ENCODE assay signal across 28 cellular contexts in the genomic region with DNA sequence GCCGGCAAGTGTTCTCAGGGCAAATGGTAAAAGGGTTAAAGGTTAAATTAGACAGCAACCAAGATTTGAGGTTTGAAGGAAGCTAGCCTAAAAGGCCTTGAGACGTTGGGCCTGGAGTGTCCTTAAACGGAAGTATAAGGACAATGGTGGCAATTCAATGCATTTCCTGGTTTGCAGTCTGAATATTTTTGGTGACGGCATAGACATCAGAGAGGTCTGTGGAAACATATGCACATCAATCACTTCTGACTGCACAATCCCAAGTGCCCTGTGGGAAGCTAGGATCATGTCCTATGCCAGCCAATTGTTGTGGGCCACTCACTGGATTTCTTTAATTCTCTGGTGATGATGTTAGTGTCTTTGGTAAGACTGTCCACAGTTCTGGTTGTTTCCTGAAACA. TPM values are rescaled to one million over a fixed set of nuclear protein-coding genes. Genes with fewer than 3 reads are reported as not detected.
"Had no signal": no experiment of that assay in that cellular context is flagged by ENCODE, and none has a peak within 500 bp of the region (broad histone marks: within the 10 kb centered on the region; RNA-seq: fewer than 3 reads in every experiment).

No MANE protein-coding gene starts in this region.

- H3K9me3 ChIP-seq: neutrophil, pancreas, psoas muscle, right lobe of liver, sigmoid colon, suprapubic skin, testis, tibial artery, transverse colon, upper lobe of right lung, uterus had no signal

- H3K36me3 ChIP-seq: neutrophil, pancreas, right lobe of liver, sigmoid colon, suprapubic skin, tibial artery, transverse colon, upper lobe of right lung, uterus had no signal

- H3K4me3 Mint-ChIP-seq: naive B cell; naive thymus-derived CD8-positive, alpha-beta T cell; natural killer cell treated with Interleukin-12 subunit alpha and Interleukin-12 subunit beta and Interleukin-15 and Interleukin-18, amount 100 ng/mL, for 72 hours; nephron progenitor cell; stimulated activated effector memory CD8-positive, alpha-beta T cell treated with anti-CD3 and anti-CD28 coated beads, Interleukin-12 subunit alpha, Interleukin-12 subunit beta, amount 100 ng/mL, for 72 hours; stimulated activated naive B cell treated with anti-CD40 and anti-IgM and Interleukin-4, amounts not matched to agents 10 μg/mL and 1 μg/mL and 100 μg/mL, for 72 hours; stimulated activated naive CD8-positive, alpha-beta T cell treated with anti-CD3 and anti-CD28 coated beads, Interleukin-15, Interleukin-2, amounts not matched to agents 100 ng/mL and 50 ng/mL, for 24 hours; type B pancreatic cell had no signal

- H3K4me1 ChIP-seq: pancreas, psoas muscle, right lobe of liver, sigmoid colon, testis, tibial artery, transverse colon, upper lobe of right lung, uterus had no signal

- H3K36me3 Mint-ChIP-seq: naive B cell; naive thymus-derived CD8-positive, alpha-beta T cell; natural killer cell treated with Interleukin-12 subunit alpha and Interleukin-12 subunit beta and Interleukin-15 and Interleukin-18, amount 100 ng/mL, for 72 hours; stimulated activated effector memory CD8-positive, alpha-beta T cell treated with anti-CD3 and anti-CD28 coated beads, Interleukin-12 subunit alpha, Interleukin-12 subunit beta, amount 100 ng/mL, for 72 hours; stimulated activated naive B cell treated with anti-CD40 and anti-IgM and Interleukin-4, amounts not matched to agents 10 μg/mL and 1 μg/mL and 100 μg/mL, for 72 hours; type B pancreatic cell had no signal

- H3K27ac ChIP-seq: neutrophil, pancreas, psoas muscle, right lobe of liver, sigmoid colon, suprapubic skin, testis, tibial artery, transverse colon, upper lobe of right lung, uterus had no signal

- H3K27ac Mint-ChIP-seq: naive B cell; naive thymus-derived CD8-positive, alpha-beta T cell; natural killer cell treated with Interleukin-12 subunit alpha and Interleukin-12 subunit beta and Interleukin-15 and Interleukin-18, amount 100 ng/mL, for 72 hours; nephron progenitor cell; stimulated activated effector memory CD8-positive, alpha-beta T cell treated with anti-CD3 and anti-CD28 coated beads, Interleukin-12 subunit alpha, Interleukin-12 subunit beta, amount 100 ng/mL, for 72 hours; stimulated activated naive B cell treated with anti-CD40 and anti-IgM and Interleukin-4, amounts not matched to agents 10 μg/mL and 1 μg/mL and 100 μg/mL, for 72 hours; stimulated activated naive CD8-positive, alpha-beta T cell treated with anti-CD3 and anti-CD28 coated beads, Interleukin-15, Interleukin-2, amounts not matched to agents 100 ng/mL and 50 ng/mL, for 24 hours; type B pancreatic cell had no signal

- H3K27me3 ChIP-seq: pancreas, right lobe of liver, sigmoid colon, suprapubic skin, testis, transverse colon, upper lobe of right lung, uterus had no signal

- H3K9me3 Mint-ChIP-seq: naive B cell; naive thymus-derived CD8-positive, alpha-beta T cell; natural killer cell treated with Interleukin-12 subunit alpha and Interleukin-12 subunit beta and Interleukin-15 and Interleukin-18, amount 100 ng/mL, for 72 hours; stimulated activated effector memory CD8-positive, alpha-beta T cell treated with anti-CD3 and anti-CD28 coated beads, Interleukin-12 subunit alpha, Interleukin-12 subunit beta, amount 100 ng/mL, for 72 hours; stimulated activated naive B cell treated with anti-CD40 and anti-IgM and Interleukin-4, amounts not matched to agents 10 μg/mL and 1 μg/mL and 100 μg/mL, for 72 hours; stimulated activated naive CD8-positive, alpha-beta T cell treated with anti-CD3 and anti-CD28 coated beads, Interleukin-15, Interleukin-2, amounts not matched to agents 100 ng/mL and 50 ng/mL, for 24 hours; type B pancreatic cell had no signal

- DNase-seq: naive B cell; naive thymus-derived CD8-positive, alpha-beta T cell; nephron progenitor cell; nucleus accumbens; pancreas; psoas muscle; right cardiac atrium; right lobe of liver; sigmoid colon; small intestine; stimulated activated CD4-positive, alpha-beta T cell treated with anti-CD3 and anti-CD28 coated beads, Interleukin-15, amount 100 ng/mL, for 24 hours; stimulated activated CD4-positive, alpha-beta T cell treated with anti-CD3 and anti-CD28 coated beads, Interleukin-2, amount 100 ng/mL, for 24 hours; stimulated activated CD4-positive, alpha-beta T cell treated with anti-CD3 and anti-CD28 coated beads, Interleukin-2, amount 100 ng/mL, for 48 hours; stimulated activated CD4-positive, alpha-beta T cell treated with anti-CD3 and anti-CD28 coated beads, Interleukin-4, amount 100 ng/mL, for 24 hours; stimulated activated naive B cell treated with anti-CD40 and anti-IgM and Interleukin-4, amounts not matched to agents 10 μg/mL and 1 μg/mL and 100 μg/mL, for 72 hours; stimulated activated naive CD4-positive, alpha-beta T cell treated with Interleukin-2 at 50 U/mL for 16 hours; substantia nigra; testis; tibial artery; transverse colon; upper lobe of right lung; uterus had no signal

- ATAC-seq: naive thymus-derived CD8-positive, alpha-beta T cell; natural killer cell treated with Interleukin-12 subunit alpha and Interleukin-12 subunit beta and Interleukin-15 and Interleukin-18, amount 100 ng/mL, for 72 hours; pancreas; psoas muscle; right cardiac atrium; right lobe of liver; stimulated activated effector memory CD8-positive, alpha-beta T cell treated with anti-CD3 and anti-CD28 coated beads, Interleukin-12 subunit alpha, Interleukin-12 subunit beta, amount 100 ng/mL, for 72 hours; stimulated activated naive B cell treated with anti-CD40 and anti-IgM and Interleukin-4, amounts not matched to agents 10 μg/mL and 1 μg/mL and 100 μg/mL, for 72 hours; upper lobe of right lung had no signal

- H3K4me3 ChIP-seq: pancreas, psoas muscle, right lobe of liver, sigmoid colon, suprapubic skin, testis, tibial artery, transverse colon, upper lobe of right lung, uterus had no signal

- H3K4me1 Mint-ChIP-seq: naive B cell; stimulated activated effector memory CD8-positive, alpha-beta T cell treated with anti-CD3 and anti-CD28 coated beads, Interleukin-12 subunit alpha, Interleukin-12 subunit beta, amount 100 ng/mL, for 72 hours had no signal

RNA-seq across cellular contexts. Expression of gene TUBB2B, which starts 44.4 kb away (rescaled TPM):
- total RNA-seq: naive thymus-derived CD8-positive, alpha-beta T cell; natural killer cell treated with Interleukin-12 subunit alpha and Interleukin-12 subunit beta and Interleukin-15 and Interleukin-18, amount 100 ng/mL, for 72 hours had no signal
